Comparison of ENCODE assay signal across 8 cellular contexts in the genomic region with DNA sequence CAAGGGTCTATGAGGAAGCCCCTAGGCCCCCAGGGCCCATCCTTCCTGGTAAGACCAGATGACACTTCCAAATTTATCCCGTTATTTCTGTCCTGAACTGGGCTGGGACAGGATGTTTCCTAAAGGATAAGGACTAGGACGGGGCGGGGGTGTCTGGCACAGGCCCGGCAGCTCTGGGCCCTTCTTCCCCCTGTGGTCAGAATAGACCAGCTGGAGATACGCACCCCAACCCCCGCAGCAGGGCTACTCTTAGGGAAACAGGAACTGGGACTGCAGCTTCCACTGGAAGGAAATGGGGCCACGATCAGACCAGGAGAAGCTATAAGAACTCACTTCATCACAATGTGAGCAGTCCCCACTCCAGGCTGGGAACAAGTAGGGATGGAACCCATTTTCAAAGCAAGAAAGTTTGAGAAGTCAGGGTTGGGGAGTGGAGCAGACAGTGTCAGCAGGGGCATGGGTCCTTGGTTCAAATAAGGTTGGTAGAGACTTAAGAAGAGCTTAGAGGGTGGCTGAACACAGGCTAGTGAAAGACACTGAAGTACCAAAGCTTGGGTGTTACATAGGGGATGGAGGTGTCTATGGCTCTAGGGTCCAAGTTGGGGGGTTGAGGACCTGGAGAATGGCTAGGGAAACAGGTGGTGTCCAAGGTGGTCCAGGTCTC. TPM values are rescaled to one million over a fixed set of nuclear protein-coding genes. Genes with fewer than 3 reads are reported as not detected.
DNase-seq lines count a peak whose midpoint lies in the region; ATAC-seq and TF ChIP-seq lines count a peak whose summit lies in the region.

No MANE protein-coding gene starts in this region.

- peak overlapping the region; percentile 78 to 94 for H3K27ac Mint-ChIP-seq in activated naive CD4-positive, alpha-beta T cell treated with anti-CD3 and anti-CD28 coated beads, Interleukin-2, amount 50 U/mL, for 72 hours

- H3K4me1 ChIP-seq in HEK293 (ENCODE audit: control insufficient read depth, insufficient read depth, low read length) (peaks cover 9% of the 10 kb centered on the region), iPS-15b (ENCODE audit: control insufficient read depth, insufficient read depth, low read length) (peaks cover 4% of the 10 kb centered on the region)

- H3K9ac ChIP-seq in iPS-15b (ENCODE audit: low read depth, low read length): peak overlapping the region; percentile 60

- H3K36me3 ChIP-seq in HEK293 (ENCODE audit: control insufficient read depth in 2 of 2, insufficient read depth in 1 of 2, low read length in 2 of 2): peaks cover 6 to 65% of the 10 kb centered on the region in 2 experiments; a peak in 2 of 3 replicates
- peaks cover 52% of the 10 kb centered on the region for H3K36me3 ChIP-seq in iPS-15b (ENCODE audit: control insufficient read depth, insufficient read depth, low read length)

- no peaks in the 10 kb centered on the region for H3K27me3 ChIP-seq in iPS-15b (ENCODE audit: control insufficient read depth, insufficient read depth, low read length)

- DNase-seq in AG08396 (ENCODE audit: low spot score): peak; percentile 67
- peak in 1 of 2 donors; percentile 55 for DNase-seq in activated naive CD4-positive, alpha-beta T cell treated with anti-CD3 and anti-CD28 coated beads, Interleukin-2, amount 50 U/mL, for 72 hours (ENCODE audit: low spot score in 2 of 2)
- DNase-seq in substantia nigra (lab: John Stamatoyannopoulos, UW): peak in 11 of 49 donors; percentile 5 to 39 (median 19)
- no peak for DNase-seq in midbrain (lab: John Stamatoyannopoulos, UW)

- no peak overlapping the region for H3K27ac ChIP-seq in HEK293 (ENCODE audit: extremely low read depth, low read depth, low read length)
- peak overlapping the region; percentile 3 for H3K27ac ChIP-seq in substantia nigra (ENCODE audit: low read depth, low read length, poor library complexity, severe bottlenecking)

- peak overlapping the region; percentile 98 for H3K4me3 ChIP-seq in HEK293 (ENCODE audit: low read depth, low read length)
- peak overlapping the region; percentile 91 for H3K4me3 ChIP-seq in iPS-15b (ENCODE audit: low read depth, low read length)

- peaks cover 0 to 37% of the 10 kb centered on the region in 2 donors for H3K36me3 Mint-ChIP-seq in activated naive CD4-positive, alpha-beta T cell treated with anti-CD3 and anti-CD28 coated beads, Interleukin-2, amount 50 U/mL, for 72 hours

- CTCF ChIA-PET in HEK293 (lab: Yijun Ruan, JAX): interaction anchor here (0.6 to 2.6 kb wide), 7 partner anchors 11 to 284 kb away, joined by 3 to 13 read pairs (median 4); no protein-coding TSS in a partner anchor

- H3K9me3 ChIP-seq in HEK293 (ENCODE audit: control insufficient read depth, insufficient read depth, low read depth, low read length) (no peaks in the 10 kb centered on the region), iPS-15b (ENCODE audit: control insufficient read depth, insufficient read depth, low read length) (no peaks in the 10 kb centered on the region)

- POLR2A ChIA-PET in HEK293 (lab: Yijun Ruan, JAX): interaction anchor here (0.6 kb wide), 1 partner anchor 234 kb away, joined by 3 read pairs; no protein-coding TSS in a partner anchor

- no peak for ATAC-seq in activated naive CD4-positive, alpha-beta T cell treated with anti-CD3 and anti-CD28 coated beads, Interleukin-2, amount 50 U/mL, for 72 hours
- no peak for ATAC-seq in HG03280 (IDR thresholded peaks at IDR 0.05; ENCODE audit: unreplicated experiment)
- ATAC-seq in GM21717 (IDR thresholded peaks at IDR 0.05; ENCODE audit: unreplicated experiment): no peak

- no peak for TF ChIP-seq CTCF in HEK293 (tag by site-specific recombination; IDR thresholded peaks at IDR 0.05)

- H3K9me3 Mint-ChIP-seq in activated naive CD4-positive, alpha-beta T cell treated with anti-CD3 and anti-CD28 coated beads, Interleukin-2, amount 50 U/mL, for 72 hours: no peaks in the 10 kb centered on the region

TF ChIP-seq in HEK293, 187 proteins besides CTCF, POLR2A, EP300 and RAD21 (continues in another document):
- no peak for TF ChIP-seq ZNF645 (tag by site-specific recombination; IDR thresholded peaks at IDR 0.05)
- TF ChIP-seq ZEB2 (tag by site-specific recombination; IDR thresholded peaks at IDR 0.05): no peak
- no peak for TF ChIP-seq ZNF10 (tag by site-specific recombination; IDR thresholded peaks at IDR 0.05)
- TF ChIP-seq, protein P1, sequence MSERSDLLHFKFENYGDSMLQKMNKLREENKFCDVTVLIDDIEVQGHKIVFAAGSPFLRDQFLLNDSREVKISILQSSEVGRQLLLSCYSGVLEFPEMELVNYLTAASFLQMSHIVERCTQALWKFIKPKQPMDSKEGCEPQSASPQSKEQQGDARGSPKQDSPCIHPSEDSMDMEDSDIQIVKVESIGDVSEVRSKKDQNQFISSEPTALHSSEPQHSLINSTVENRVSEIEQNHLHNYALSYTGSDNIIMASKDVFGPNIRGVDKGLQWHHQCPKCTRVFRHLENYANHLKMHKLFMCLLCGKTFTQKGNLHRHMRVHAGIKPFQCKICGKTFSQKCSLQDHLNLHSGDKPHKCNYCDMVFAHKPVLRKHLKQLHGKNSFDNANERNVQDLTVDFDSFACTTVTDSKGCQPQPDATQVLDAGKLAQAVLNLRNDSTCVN (tag by site-specific recombination; optimal IDR thresholded peaks at IDR 0.05): no peak
- TF ChIP-seq MEIS1 (CRISPR knock-in tag; IDR thresholded peaks at IDR 0.05; ENCODE audit: borderline replicate concordance): no peak
- TF ChIP-seq ZNF18 (tag by site-specific recombination; IDR thresholded peaks at IDR 0.05): no peak
- TF ChIP-seq ZNF521 (tag by site-specific recombination; IDR thresholded peaks at IDR 0.05): no peak
- TF ChIP-seq, protein P2, sequence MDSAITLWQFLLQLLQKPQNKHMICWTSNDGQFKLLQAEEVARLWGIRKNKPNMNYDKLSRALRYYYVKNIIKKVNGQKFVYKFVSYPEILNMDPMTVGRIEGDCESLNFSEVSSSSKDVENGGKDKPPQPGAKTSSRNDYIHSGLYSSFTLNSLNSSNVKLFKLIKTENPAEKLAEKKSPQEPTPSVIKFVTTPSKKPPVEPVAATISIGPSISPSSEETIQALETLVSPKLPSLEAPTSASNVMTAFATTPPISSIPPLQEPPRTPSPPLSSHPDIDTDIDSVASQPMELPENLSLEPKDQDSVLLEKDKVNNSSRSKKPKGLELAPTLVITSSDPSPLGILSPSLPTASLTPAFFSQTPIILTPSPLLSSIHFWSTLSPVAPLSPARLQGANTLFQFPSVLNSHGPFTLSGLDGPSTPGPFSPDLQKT (IDR thresholded peaks at IDR 0.05; ENCODE audit: borderline replicate concordance, low read depth, low read length): no peak
- TF ChIP-seq, protein P3, sequence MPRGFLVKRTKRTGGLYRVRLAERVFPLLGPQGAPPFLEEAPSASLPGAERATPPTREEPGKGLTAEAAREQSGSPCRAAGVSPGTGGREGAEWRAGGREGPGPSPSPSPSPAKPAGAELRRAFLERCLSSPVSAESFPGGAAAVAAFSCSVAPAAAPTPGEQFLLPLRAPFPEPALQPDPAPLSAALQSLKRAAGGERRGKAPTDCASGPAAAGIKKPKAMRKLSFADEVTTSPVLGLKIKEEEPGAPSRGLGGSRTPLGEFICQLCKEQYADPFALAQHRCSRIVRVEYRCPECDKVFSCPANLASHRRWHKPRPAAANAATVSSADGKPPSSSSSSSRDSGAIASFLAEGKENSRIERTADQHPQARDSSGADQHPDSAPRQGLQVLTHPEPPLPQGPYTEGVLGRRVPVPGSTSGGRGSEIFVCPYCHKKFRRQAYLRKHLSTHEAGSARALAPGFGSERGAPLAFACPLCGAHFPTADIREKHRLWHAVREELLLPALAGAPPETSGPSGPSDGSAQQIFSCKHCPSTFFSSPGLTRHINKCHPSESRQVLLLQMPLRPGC (tag by site-specific recombination; IDR thresholded peaks at IDR 0.05): no peak
- no peak for TF ChIP-seq ZNF157 (tag by site-specific recombination; IDR thresholded peaks at IDR 0.05)
- TF ChIP-seq ZNF19 (tag by site-specific recombination; IDR thresholded peaks at IDR 0.05; ENCODE audit: low read depth): no peak
- no peak for TF ChIP-seq ZNF23 (tag by site-specific recombination; IDR thresholded peaks at IDR 0.05; ENCODE audit: borderline replicate concordance)
- no peak for TF ChIP-seq ZNF335 (tag by site-specific recombination; conservative IDR thresholded peaks at IDR 0.05)

RNA-seq across cellular contexts. Expression of gene NCKIPSD, which starts 1.1 kb away (rescaled TPM):
- total RNA-seq in activated naive CD4-positive, alpha-beta T cell treated with anti-CD3 and anti-CD28 coated beads, Interleukin-2, amount 50 U/mL, for 72 hours: 10 to 100 TPM; 45.7 to 77.2 TPM

RNA-seq across cellular contexts. Expression of gene CELSR3, which starts 21.9 kb away (rescaled TPM):
- 10 to 100 TPM; 12.6 to 13.1 TPM for total RNA-seq in activated naive CD4-positive, alpha-beta T cell treated with anti-CD3 and anti-CD28 coated beads, Interleukin-2, amount 50 U/mL, for 72 hours

RNA-seq across cellular contexts. Expression of gene IP6K2, which starts 32.4 kb away (rescaled TPM):
- total RNA-seq in activated naive CD4-positive, alpha-beta T cell treated with anti-CD3 and anti-CD28 coated beads, Interleukin-2, amount 50 U/mL, for 72 hours: 10 to 100 TPM; 53.8 to 73.5 TPM

RNA-seq across cellular contexts. Expression of gene SLC26A6, which starts 49.4 kb away (rescaled TPM):
- 100 to 1,000 TPM in 1 of 2 donors, 10 to 100 TPM in 1; 38.3 to 110 TPM for total RNA-seq in activated naive CD4-positive, alpha-beta T cell treated with anti-CD3 and anti-CD28 coated beads, Interleukin-2, amount 50 U/mL, for 72 hours
